Comparison of ENCODE assay signal across 21 cellular contexts in the genomic region with DNA sequence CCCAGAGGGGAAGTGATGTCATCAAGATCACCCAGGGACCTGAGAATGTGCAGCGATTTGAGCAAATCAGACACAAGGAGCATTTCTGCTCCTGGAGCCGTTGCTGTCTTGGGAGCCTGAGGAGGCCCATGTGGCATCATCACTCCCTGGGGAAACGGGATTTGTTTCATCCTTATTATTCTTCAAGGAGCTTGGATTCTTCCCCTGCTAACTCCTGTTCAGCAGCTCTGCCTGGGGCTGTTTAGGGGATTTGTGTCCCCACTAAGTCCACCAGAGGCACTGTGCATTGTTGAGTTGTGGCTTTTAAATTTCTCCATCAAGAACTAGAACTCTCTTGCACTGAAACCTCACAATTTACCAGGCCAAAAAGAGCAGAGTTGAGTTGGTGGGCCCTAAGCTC.
"Had no signal": no experiment of that assay in that cellular context is flagged by ENCODE, and none has a peak within 500 bp of the region (broad histone marks: within the 10 kb centered on the region; RNA-seq: fewer than 3 reads in every experiment).

No MANE protein-coding gene starts in this region.

- H3K4me3 ChIP-seq: body of pancreas, cardiac muscle cell, gastrocnemius medialis, ovary, prostate gland had no signal

- H3K4me1 ChIP-seq: body of pancreas, gastrocnemius medialis had no signal

- FAIRE-seq: endothelial cell of umbilical vein, TTC549 had no signal

- DNase-seq: activated CD4-positive, alpha-beta T cell treated with anti-CD3 and anti-CD28 coated beads for 1 hour; activated CD4-positive, alpha-beta T cell treated with anti-CD3 and anti-CD28 coated beads, Interleukin-2, amount 50 U/mL, for 1 hour; activated CD8-positive, alpha-beta T cell treated with anti-CD3 and anti-CD28 coated beads, Interleukin-2, amount 10 ng/mL, durations not matched to agents 7 days and 5 days; activated gamma-delta T cell; activated naive CD4-positive, alpha-beta T cell treated with anti-CD3 and anti-CD28 coated beads, Interleukin-2, amount 50 U/mL, for 16 hours; activated naive CD8-positive, alpha-beta T cell treated with anti-CD3 and anti-CD28 coated beads, Interleukin-2, amount 50 U/mL, for 24 hours; body of pancreas; effector CD8-positive, alpha-beta T cell; gastrocnemius medialis; islet precursor cell; left cardiac atrium; ovary; right cardiac atrium; stimulated activated CD4-positive, alpha-beta T cell treated with anti-CD3 and anti-CD28 coated beads, Interleukin-12 subunit alpha, Interleukin-12 subunit beta, amount 100 ng/mL, for 4 hours; stimulated activated CD4-positive, alpha-beta T cell treated with anti-CD3 and anti-CD28 coated beads, Interleukin-4, amount 100 ng/mL, for 4 hours; stimulated activated naive CD8-positive, alpha-beta T cell treated with anti-CD3 and anti-CD28 coated beads, Interleukin-15, Interleukin-2, amounts not matched to agents 100 U/mL and 50 U/mL, for 24 hours had no signal

- H3K27ac ChIP-seq: body of pancreas, cardiac muscle cell, gastrocnemius medialis, neutrophil, ovary, prostate gland had no signal

- H3K36me3 ChIP-seq: cardiac muscle cell, gastrocnemius medialis, neutrophil, ovary, prostate gland had no signal

- H3K27me3 ChIP-seq: body of pancreas, cardiac muscle cell, gastrocnemius medialis, ovary had no signal

- H3K9me3 ChIP-seq: body of pancreas, gastrocnemius medialis, neutrophil, ovary, prostate gland had no signal
